In the genomic region with DNA sequence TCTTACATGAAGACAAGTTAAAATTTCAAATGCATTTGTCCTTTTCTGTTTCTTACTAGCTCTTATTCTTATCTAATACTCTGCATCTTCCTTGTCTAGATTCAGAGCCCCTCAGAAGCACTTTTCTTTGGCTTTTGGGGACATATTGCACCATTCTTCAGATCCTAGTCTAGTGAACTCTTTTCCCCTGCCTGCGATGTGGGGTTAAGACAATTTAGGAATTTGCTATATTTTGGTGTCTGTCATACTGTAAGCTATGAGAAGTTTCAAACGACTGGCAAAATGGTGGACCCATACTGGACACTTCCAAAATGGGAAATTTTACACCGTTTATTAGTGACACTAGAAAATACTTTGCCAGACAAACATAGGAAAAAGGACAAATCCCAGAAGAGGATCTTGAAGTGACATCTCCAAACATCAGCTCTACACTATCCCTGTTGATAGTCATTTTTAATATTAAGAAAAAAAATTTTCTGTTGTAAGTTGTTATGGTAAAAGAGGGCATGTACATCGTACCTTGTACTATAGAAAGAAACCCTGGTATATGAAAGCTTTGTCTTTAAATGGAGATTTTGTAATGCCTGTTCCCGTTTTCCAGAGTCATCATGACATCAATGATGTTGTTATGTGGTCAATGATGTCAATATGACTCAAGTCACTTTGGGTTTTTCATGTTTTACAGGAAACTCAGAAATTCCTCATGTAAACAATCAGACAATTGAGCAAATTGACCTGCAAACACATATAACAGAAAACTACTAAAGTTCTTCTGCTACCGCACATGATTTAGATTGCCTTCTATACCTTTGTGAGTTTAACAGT, we compare ENCODE assay signal across 1 cellular context.
A peak's percentile ranks its signal among the peaks of the same experiment; 100 is the strongest.
TF ChIP-seq lines count a peak whose summit lies in the region.

No MANE protein-coding gene starts in this region.

TF ChIP-seq in endothelial cell of umbilical vein, 7 proteins besides CTCF, POLR2A, EP300 and RAD21:
- no peak for TF ChIP-seq EZH2 (IDR thresholded peaks at IDR 0.05; ENCODE audit: borderline replicate concordance, low read depth, low read length, severe bottlenecking)
- TF ChIP-seq GATA2 (IDR thresholded peaks at IDR 0.05; ENCODE audit: insufficient read depth, insufficient read length, low read depth, low read length): no peak
- TF ChIP-seq JUN (IDR thresholded peaks at IDR 0.05; ENCODE audit: borderline replicate concordance, insufficient read depth, insufficient read length, low read depth): peak; percentile 69
- TF ChIP-seq, protein P1, sequence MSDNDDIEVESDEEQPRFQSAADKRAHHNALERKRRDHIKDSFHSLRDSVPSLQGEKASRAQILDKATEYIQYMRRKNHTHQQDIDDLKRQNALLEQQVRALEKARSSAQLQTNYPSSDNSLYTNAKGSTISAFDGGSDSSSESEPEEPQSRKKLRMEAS (IDR thresholded peaks at IDR 0.05; ENCODE audit: insufficient read depth, insufficient read length): no peak
- no peak for TF ChIP-seq MYC (IDR thresholded peaks at IDR 0.05; ENCODE audit: low read depth, low read length)
- TF ChIP-seq POLR2AphosphoS5 (IDR thresholded peaks at IDR 0.05; ENCODE audit: insufficient read depth, low read depth, low read length): no peak
- peak; percentile 69 for TF ChIP-seq FOS (IDR thresholded peaks at IDR 0.05; ENCODE audit: borderline replicate concordance, insufficient read depth, low read length)
